In genomic region chr15:39232512-39232911, GRCh38 we compare ENCODE assay signal across 15 cellular contexts.
DNase-seq lines count a peak whose midpoint lies in the region; ATAC-seq and TF ChIP-seq lines count a peak whose summit lies in the region.
"Had no signal": no experiment of that assay in that cellular context is flagged by ENCODE, and none has a peak within 500 bp of the region (broad histone marks: within the 10 kb centered on the region; RNA-seq: fewer than 3 reads in every experiment).

No MANE protein-coding gene starts in this region.

- H3K27me3 ChIP-seq in foreskin keratinocyte (no peaks in the 10 kb centered on the region), stomach smooth muscle (ENCODE audit: control insufficient read depth in 1 of 2, insufficient read depth in 2 of 2, low read length in 2 of 2) (no peaks in the 10 kb centered on the region)

- H3K9me3 ChIP-seq in stomach smooth muscle (ENCODE audit: control insufficient read depth in 2 of 2, low read length in 2 of 2), result no peaks in the 10 kb centered on the region
- H3K9me3 ChIP-seq: prostate gland had no signal

- no peak for TF ChIP-seq POLR2A in lower leg skin (IDR thresholded peaks at IDR 0.05)

- H3K4me1 ChIP-seq in foreskin keratinocyte, result peaks cover 44% of the 10 kb centered on the region
- H3K4me1 ChIP-seq in stomach smooth muscle (ENCODE audit: control insufficient read depth, insufficient read depth, low read length), result peaks cover 11% of the 10 kb centered on the region
- H3K4me1 ChIP-seq: prostate gland had no signal

- DNase-seq in HCEC 1CT (peak; percentile 90), amniotic epithelial cell (ENCODE audit: low read depth) (peak; percentile 65), foreskin keratinocyte (peak; percentile 88 to 96), lower leg skin (ENCODE audit: low spot score in 2 of 2) (no peak), left ventricle myocardium superior (no peak)
- DNase-seq: activated CD4-positive, CD25-positive, alpha-beta regulatory T cell; NCI-H1105 treated with DMSO at 0.1 percent for 48 hours; NCI-H524 treated with DMSO at 0.1 percent for 48 hours; SHP77; stimulated activated CD4-positive, alpha-beta T cell treated with anti-CD3 and anti-CD28 coated beads, Interleukin-4, amount 100 ng/mL, for 24 hours; substantia nigra had no signal

- ATAC-seq in foreskin keratinocyte (peak; percentile 94), HG03378 (IDR thresholded peaks at IDR 0.05; ENCODE audit: unreplicated experiment) (no peak), HG03135 (IDR thresholded peaks at IDR 0.05; ENCODE audit: unreplicated experiment) (no peak), left ventricle myocardium superior (no peak)

- H3K9ac ChIP-seq in stomach smooth muscle (ENCODE audit: low read length in 2 of 2), result no peak overlapping the region

- H3K36me3 ChIP-seq in stomach smooth muscle (ENCODE audit: control insufficient read depth in 2 of 2, insufficient read depth in 2 of 2, low read length in 2 of 2), result no peaks in the 10 kb centered on the region
- H3K36me3 ChIP-seq: prostate gland had no signal

- WGBS in lower leg skin, 2 donors, result 82 to 83% methylated on average over 4 of the region's 4 CpGs

- peak overlapping the region; percentile 75 for H3K27ac ChIP-seq in foreskin keratinocyte
- H3K27ac ChIP-seq in stomach smooth muscle (ENCODE audit: low read length), result peak overlapping the region; percentile 42
- H3K27ac ChIP-seq: prostate gland had no signal

- intact Hi-C loops in lower leg skin (cut with DNase I; ENCODE audit: low total_unique reads), result no loop called here
- intact Hi-C loops in left ventricle myocardium superior (cut with micrococcal nuclease), result no loop called here

- TF ChIP-seq CTCF in foreskin keratinocyte (conservative IDR thresholded peaks at IDR 0.05), result no peak
- no peak for TF ChIP-seq CTCF in lower leg skin (IDR thresholded peaks at IDR 0.05)

- no peak overlapping the region for H3K4me3 ChIP-seq in stomach smooth muscle (ENCODE audit: low read length in 2 of 2)
- H3K4me3 ChIP-seq in lower leg skin (ENCODE audit: low read depth, poor library complexity, severe bottlenecking), result no peak overlapping the region
- H3K4me3 ChIP-seq: prostate gland had no signal

Comparison
In these comparisons a context has a peak if more than half of its experiments do, and no peak if none do; other contexts are left out.
1. DNase-seq: peak in HCEC 1CT (single experiment), amniotic epithelial cell (single experiment) and foreskin keratinocyte (2 of 2); none in lower leg skin (0 of 2) and left ventricle myocardium superior (single experiment).